ENCODE assay signal across 8 cellular contexts in the genomic region with DNA sequence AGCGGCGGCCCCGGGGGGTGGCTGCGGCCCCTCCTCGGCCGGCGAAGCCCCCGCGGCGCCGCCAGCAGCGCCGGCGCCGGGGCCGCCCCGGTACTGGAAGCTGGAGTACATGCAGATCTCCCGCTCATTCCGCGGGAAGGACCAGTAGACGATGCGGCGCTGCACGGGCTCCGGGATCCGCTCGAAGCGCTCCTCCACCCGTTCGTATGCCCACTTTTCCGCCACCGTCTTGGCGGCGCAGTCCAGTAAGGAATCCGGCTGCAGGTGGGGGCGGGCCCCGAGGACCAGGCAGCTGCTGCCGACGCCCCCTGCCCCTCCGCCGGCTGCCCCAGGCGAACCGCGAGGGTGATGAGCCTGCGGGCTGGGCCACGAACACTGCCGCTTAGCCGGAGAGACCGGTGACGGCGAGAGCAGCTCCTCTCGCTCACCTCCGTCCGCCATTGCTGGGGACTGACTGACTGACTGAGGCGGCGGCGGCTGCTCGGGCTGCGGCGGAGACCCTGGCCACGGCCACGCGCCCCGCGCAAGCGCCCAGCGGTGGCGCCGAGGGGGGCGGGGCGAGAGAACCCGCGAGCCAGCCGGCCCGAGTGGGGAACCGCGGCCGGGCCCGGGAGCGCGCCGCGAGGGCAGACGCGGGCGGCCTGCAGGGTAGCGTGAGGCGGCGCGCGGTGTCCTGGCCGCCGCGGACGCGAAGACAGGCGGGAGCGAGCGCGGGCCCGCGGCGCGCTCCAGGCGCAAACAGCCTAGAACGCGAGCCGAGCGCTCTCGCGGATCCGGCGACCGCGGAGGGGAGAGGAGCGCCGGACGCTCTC. TPM values are rescaled to one million over a fixed set of nuclear protein-coding genes. Genes with fewer than 3 reads are reported as not detected.
DNase-seq lines count a peak whose midpoint lies in the region; ATAC-seq and TF ChIP-seq lines count a peak whose summit lies in the region.

A gene (minus strand): TSS at position 696 of the 812 bp plus-strand sequence. CDS start 255 bp downstream, at position 441.

- CTCF ChIA-PET in Panc1 (lab: Charles Lee) = interaction anchor here (0.6 kb wide), 1 partner anchor 97 kb away, joined by 8 read pairs; no protein-coding TSS in a partner anchor

- POLR2A ChIA-PET in Panc1 (lab: Charles Lee) = no interaction called here

- H3K9me3 ChIP-seq in Panc1 (ENCODE audit: control insufficient read depth, insufficient read depth, low read depth, low read length) (no peaks in the 10 kb centered on the region), neural cell (ENCODE audit: low read length) (no peaks in the 10 kb centered on the region)

- H3K36me3 Mint-ChIP-seq in stimulated activated naive CD8-positive, alpha-beta T cell treated with anti-CD3 and anti-CD28 coated beads, Interleukin-15, Interleukin-2, amounts not matched to agents 100 ng/mL and 50 ng/mL, for 24 hours (ENCODE audit: low read depth) = no peaks in the 10 kb centered on the region

- peak; percentile 83 for DNase-seq in NCI-H82 (lab: John Stamatoyannopoulos, UW)
- DNase-seq in NCI-H82 treated with DMSO at 0.1 percent for 48 hours (lab: John Stamatoyannopoulos, UW; ENCODE audit: unreplicated experiment) = no peak
- DNase-seq in Panc1 (ENCODE audit: low read depth, low spot score) = no peak
- peak; percentile 55 for DNase-seq in activated gamma-delta T cell (lab: John Stamatoyannopoulos, UW)
- DNase-seq in foreskin fibroblast = peak; percentile 73 to 90

- H3K27me3 Mint-ChIP-seq in stimulated activated naive CD8-positive, alpha-beta T cell treated with anti-CD3 and anti-CD28 coated beads, Interleukin-15, Interleukin-2, amounts not matched to agents 100 ng/mL and 50 ng/mL, for 24 hours = peaks cover 23% of the 10 kb centered on the region

- H3K4me1 Mint-ChIP-seq in stimulated activated naive CD8-positive, alpha-beta T cell treated with anti-CD3 and anti-CD28 coated beads, Interleukin-15, Interleukin-2, amounts not matched to agents 100 ng/mL and 50 ng/mL, for 24 hours (ENCODE audit: low read depth) = peaks cover 37% of the 10 kb centered on the region

- intact Hi-C loops in Panc1 (cut with micrococcal nuclease; ENCODE audit: unreplicated experiment) = loop anchor here (10.0 kb wide), 2 partner anchors 89 to 191 kb away; a partner anchor contains a TSS

- H3K4me2 ChIP-seq in neural cell (ENCODE audit: low read length) = peak within 1 kb of the TSS; percentile 94

- H3K27ac Mint-ChIP-seq in stimulated activated naive CD8-positive, alpha-beta T cell treated with anti-CD3 and anti-CD28 coated beads, Interleukin-15, Interleukin-2, amounts not matched to agents 100 ng/mL and 50 ng/mL, for 24 hours = peak within 1 kb of the TSS; percentile 84

- peak within 1 kb of the TSS; percentile 82 to 88 for H3K4me3 ChIP-seq in Panc1 (ENCODE audit: low read depth in 2 of 2, low read length in 2 of 2)
- H3K4me3 ChIP-seq in foreskin fibroblast (ENCODE audit: low read depth in 1 of 2, low read length in 2 of 2) = peak within 1 kb of the TSS; percentile 55 to 61
- H3K4me3 ChIP-seq in neural cell (ENCODE audit: low read length) = peak within 1 kb of the TSS; percentile 89

- H3K9me3 Mint-ChIP-seq in stimulated activated naive CD8-positive, alpha-beta T cell treated with anti-CD3 and anti-CD28 coated beads, Interleukin-15, Interleukin-2, amounts not matched to agents 100 ng/mL and 50 ng/mL, for 24 hours = no peaks in the 10 kb centered on the region

- peak within 1 kb of the TSS; percentile 40 for H2AFZ ChIP-seq in neural cell (ENCODE audit: low read depth, low read length)

- H3K79me2 ChIP-seq in neural cell (replicated peaks; ENCODE audit: insufficient read depth, low read length) = peaks cover 38% of the 10 kb centered on the region

- in situ Hi-C loops in Panc1 (cut with HindIII; ENCODE audit: low pct_unique_long_range_greater_than_20kb, low sequenced_read_pairs) = no loop called here

- H3F3A ChIP-seq in neural cell (ENCODE audit: insufficient read depth, low read length, poor library complexity, severe bottlenecking) = peaks cover 7% of the 10 kb centered on the region

- TF ChIP-seq EP300 in neural cell (conservative IDR thresholded peaks at IDR 0.05; ENCODE audit: poor library complexity, severe bottlenecking) = peak; percentile 73

- H4K20me1 ChIP-seq in neural cell (ENCODE audit: insufficient read depth) = no peaks in the 10 kb centered on the region

- H3K4me3 Mint-ChIP-seq in stimulated activated naive CD8-positive, alpha-beta T cell treated with anti-CD3 and anti-CD28 coated beads, Interleukin-15, Interleukin-2, amounts not matched to agents 100 ng/mL and 50 ng/mL, for 24 hours = peak within 1 kb of the TSS; percentile 88

- H3K27me3 ChIP-seq in Panc1 (ENCODE audit: control insufficient read depth, insufficient read depth, low read length) (no peaks in the 10 kb centered on the region), neural cell (ENCODE audit: insufficient read depth, low read depth, low read length) (no peaks in the 10 kb centered on the region)

- peak within 1 kb of the TSS; percentile 89 for H3K9ac ChIP-seq in neural cell (ENCODE audit: low read length)

- BruUV-seq in Panc1 (replicated peaks; lab: Mats Ljungman, UMichigan) = no TSS peak

- H3K27ac ChIP-seq in Panc1 (ENCODE audit: low read length) (peak within 1 kb of the TSS; percentile 79), neural cell (ENCODE audit: low read length) (peak within 1 kb of the TSS; percentile 89)

- H3K36me3 ChIP-seq in Panc1 (ENCODE audit: control insufficient read depth, insufficient read depth, low read length) (no peaks in the 10 kb centered on the region), neural cell (ENCODE audit: insufficient read depth, low read length) (no peaks in the 10 kb centered on the region)

- TF ChIP-seq RAD21 in neural cell (conservative IDR thresholded peaks at IDR 0.05) = no peak

- TF ChIP-seq CTCF in Panc1 (IDR thresholded peaks at IDR 0.05) (no peak), foreskin fibroblast (IDR thresholded peaks at IDR 0.05; ENCODE audit: low read depth, low read length) (no peak), neural cell (IDR thresholded peaks at IDR 0.05; ENCODE audit: poor library complexity, severe bottlenecking) (peak; percentile 24)

- peaks cover 23% of the 10 kb centered on the region for H3K4me1 ChIP-seq in Panc1 (ENCODE audit: control insufficient read depth, insufficient read depth, low read length)

- H3K9me2 ChIP-seq in neural cell (ENCODE audit: insufficient read depth, low read length) = no peaks in the 10 kb centered on the region

- peak; percentile 59 for ATAC-seq in HG03439 (IDR thresholded peaks at IDR 0.05; ENCODE audit: unreplicated experiment)
- peak; percentile 95 for ATAC-seq in Panc1

TF ChIP-seq in neural cell, 6 proteins besides CTCF, POLR2A, EP300 and RAD21:
- TF ChIP-seq SMC3 (conservative IDR thresholded peaks at IDR 0.05; ENCODE audit: poor library complexity) (peak; percentile 33), EZH2 (IDR thresholded peaks at IDR 0.05; ENCODE audit: borderline replicate concordance, insufficient read depth, low read length, poor library complexity, severe bottlenecking) (no peak), MXI1 (conservative IDR thresholded peaks at IDR 0.05; ENCODE audit: poor library complexity, severe bottlenecking) (peak; percentile 74), TAF1 (IDR thresholded peaks at IDR 0.05; ENCODE audit: low read depth) (peak; percentile 94), POLR2AphosphoS5 (IDR thresholded peaks at IDR 0.05) (peak; percentile 88)
- TF ChIP-seq, protein P1, sequence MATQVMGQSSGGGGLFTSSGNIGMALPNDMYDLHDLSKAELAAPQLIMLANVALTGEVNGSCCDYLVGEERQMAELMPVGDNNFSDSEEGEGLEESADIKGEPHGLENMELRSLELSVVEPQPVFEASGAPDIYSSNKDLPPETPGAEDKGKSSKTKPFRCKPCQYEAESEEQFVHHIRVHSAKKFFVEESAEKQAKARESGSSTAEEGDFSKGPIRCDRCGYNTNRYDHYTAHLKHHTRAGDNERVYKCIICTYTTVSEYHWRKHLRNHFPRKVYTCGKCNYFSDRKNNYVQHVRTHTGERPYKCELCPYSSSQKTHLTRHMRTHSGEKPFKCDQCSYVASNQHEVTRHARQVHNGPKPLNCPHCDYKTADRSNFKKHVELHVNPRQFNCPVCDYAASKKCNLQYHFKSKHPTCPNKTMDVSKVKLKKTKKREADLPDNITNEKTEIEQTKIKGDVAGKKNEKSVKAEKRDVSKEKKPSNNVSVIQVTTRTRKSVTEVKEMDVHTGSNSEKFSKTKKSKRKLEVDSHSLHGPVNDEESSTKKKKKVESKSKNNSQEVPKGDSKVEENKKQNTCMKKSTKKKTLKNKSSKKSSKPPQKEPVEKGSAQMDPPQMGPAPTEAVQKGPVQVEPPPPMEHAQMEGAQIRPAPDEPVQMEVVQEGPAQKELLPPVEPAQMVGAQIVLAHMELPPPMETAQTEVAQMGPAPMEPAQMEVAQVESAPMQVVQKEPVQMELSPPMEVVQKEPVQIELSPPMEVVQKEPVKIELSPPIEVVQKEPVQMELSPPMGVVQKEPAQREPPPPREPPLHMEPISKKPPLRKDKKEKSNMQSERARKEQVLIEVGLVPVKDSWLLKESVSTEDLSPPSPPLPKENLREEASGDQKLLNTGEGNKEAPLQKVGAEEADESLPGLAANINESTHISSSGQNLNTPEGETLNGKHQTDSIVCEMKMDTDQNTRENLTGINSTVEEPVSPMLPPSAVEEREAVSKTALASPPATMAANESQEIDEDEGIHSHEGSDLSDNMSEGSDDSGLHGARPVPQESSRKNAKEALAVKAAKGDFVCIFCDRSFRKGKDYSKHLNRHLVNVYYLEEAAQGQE (IDR thresholded peaks at IDR 0.05; ENCODE audit: borderline replicate concordance) = peak; percentile 96

RNA-seq across cellular contexts. Expression of the gene that starts here (rescaled TPM):
- 7.9 TPM for total RNA-seq in Panc1 (2021; ENCODE audit: unreplicated experiment)
- 6.9 TPM for polyA plus RNA-seq in Panc1 (2012; ENCODE audit: insufficient read length)
- polyA plus RNA-seq in neural cell = 27.2 and 30.5 TPM in 2 replicates
- 62.1 and 64.2 TPM in 2 replicates for polyA minus RNA-seq in neural cell

Comparison
In these comparisons a context has a peak if more than half of its experiments do, and no peak if none do; other contexts are left out.
1. DNase-seq: peak in NCI-H82 (single experiment), activated gamma-delta T cell (single experiment) and foreskin fibroblast (2 of 2); none in NCI-H82 treated with DMSO at 0.1 percent for 48 hours (single experiment) and Panc1 (single experiment).
2. Peak in every context shown above with its lines, with median percentiles within 50 percentile points of each other: H3K4me3 ChIP-seq.